33 cellular contexts compared by ENCODE assay signal in the genomic region with DNA sequence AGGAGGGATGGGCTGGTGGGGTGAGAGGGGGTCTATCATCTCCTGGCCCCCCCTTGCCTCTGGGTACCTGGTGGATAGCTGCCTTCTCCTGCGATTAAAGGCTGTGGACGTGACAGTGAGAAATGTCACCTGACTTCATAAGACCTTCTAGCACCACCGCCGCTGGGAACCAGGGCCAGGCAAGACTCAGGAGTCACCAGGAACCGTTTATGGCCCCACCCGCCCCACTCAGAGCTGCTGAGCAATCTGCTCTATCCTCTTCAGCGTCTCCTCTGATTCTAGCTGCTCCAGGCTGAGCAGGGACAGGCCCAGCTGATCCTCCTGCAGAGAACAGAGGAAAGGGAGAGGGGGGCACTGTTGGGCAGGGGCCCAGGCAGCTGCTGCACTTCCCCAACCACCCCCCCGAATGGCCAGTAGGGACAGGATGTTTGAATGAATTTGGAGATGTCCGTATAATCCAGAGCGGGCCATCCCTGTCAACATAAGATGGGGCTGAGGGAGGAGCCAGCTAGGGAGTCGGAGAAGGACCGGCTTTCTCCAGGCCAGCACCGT. TPM values are rescaled to one million over a fixed set of nuclear protein-coding genes. Genes with fewer than 3 reads are reported as not detected.
"Had no signal": no experiment of that assay in that cellular context is flagged by ENCODE, and none has a peak within 500 bp of the region (broad histone marks: within the 10 kb centered on the region; RNA-seq: fewer than 3 reads in every experiment).

No MANE protein-coding gene starts in this region.

- H3K4me3 ChIP-seq: dorsolateral prefrontal cortex, esophagus muscularis mucosa, gastroesophageal sphincter, heart left ventricle, hepatocyte, lower lobe of right lung, ovary, psoas muscle, sigmoid colon, testis, tibial artery, upper lobe of right lung, uterus had no signal

- H3K4me2 ChIP-seq: hepatocyte had no signal

- H3K36me3 ChIP-seq: ovary, uterus had no signal

- H3K27me3 ChIP-seq: foreskin keratinocyte, ovary, testis had no signal

- DNase-seq: dorsolateral prefrontal cortex; effector CD4-positive, alpha-beta T cell; foreskin keratinocyte; heart left ventricle; left cardiac atrium; left ventricle myocardium superior; lower lobe of right lung; naive thymus-derived CD8-positive, alpha-beta T cell; nephron progenitor cell; nucleus accumbens; ovary; posterior cingulate gyrus; psoas muscle; right cardiac atrium; sigmoid colon; stimulated activated CD4-positive, alpha-beta T cell treated with anti-CD3 and anti-CD28 coated beads, Interleukin-2, amount 100 ng/mL, for 24 hours; stimulated activated CD4-positive, alpha-beta T cell treated with anti-CD3 and anti-CD28 coated beads, Interleukin-4, amount 100 ng/mL, for 24 hours; stimulated activated naive CD4-positive, alpha-beta T cell treated with Interleukin-2 at 50 U/mL for 16 hours; substantia nigra; testis; tibial artery; upper lobe of right lung; uterus had no signal

- H3K9me3 ChIP-seq: esophagus muscularis mucosa, gastroesophageal sphincter, heart left ventricle, lower lobe of right lung, ovary, psoas muscle, sigmoid colon, testis, tibial artery, upper lobe of right lung, uterus had no signal

- H3K27ac ChIP-seq: dorsolateral prefrontal cortex, epithelial cell of prostate, esophagus muscularis mucosa, foreskin keratinocyte, gastroesophageal sphincter, heart left ventricle, hepatocyte, lower lobe of right lung, ovary, psoas muscle, sigmoid colon, testis, tibial artery, upper lobe of right lung, uterus had no signal

- H3K4me1 ChIP-seq: esophagus muscularis mucosa, foreskin keratinocyte, gastroesophageal sphincter, heart left ventricle, lower lobe of right lung, psoas muscle, testis, tibial artery, upper lobe of right lung, uterus had no signal

- H2AFZ ChIP-seq: hepatocyte had no signal

- H3K79me2 ChIP-seq: hepatocyte had no signal

RNA-seq across cellular contexts. Expression of a gene that starts 10.9 kb away (rescaled TPM):
- total RNA-seq: esophagus muscularis mucosa; left ventricle myocardium superior; mesenteric fat pad; myocyte; naive thymus-derived CD8-positive, alpha-beta T cell; right cardiac atrium; sigmoid colon had no signal
- polyA plus RNA-seq: naive thymus-derived CD8-positive, alpha-beta T cell had no signal

RNA-seq across cellular contexts. Expression of a gene that starts 28.8 kb away (rescaled TPM):
- total RNA-seq: fibroblast of lung; foreskin keratinocyte; kidney epithelial cell; mesenteric fat pad; naive thymus-derived CD8-positive, alpha-beta T cell; renal cortical epithelial cell had no signal
- polyA plus RNA-seq: fibroblast of lung; foreskin keratinocyte; naive thymus-derived CD8-positive, alpha-beta T cell had no signal

RNA-seq across cellular contexts. Expression of a gene that starts 53.4 kb away (rescaled TPM):
- total RNA-seq: skeletal muscle tissue had no signal
